ENCODE assay signal across 2 cellular contexts in genomic region chr22:37165066-37165465, GRCh38.
A peak's percentile ranks its signal among the peaks of the same experiment; 100 is the strongest.
TF ChIP-seq lines count a peak whose summit lies in the region.

No MANE protein-coding gene starts in this region.

TF ChIP-seq in HEK293, 187 proteins besides CTCF, POLR2A, EP300 and RAD21:
- TF ChIP-seq ZBTB6 (tag by site-specific recombination; IDR thresholded peaks at IDR 0.05) (no peak), ZNF335 (tag by site-specific recombination; conservative IDR thresholded peaks at IDR 0.05) (peak; percentile 47)
TF ChIP-seq in HEK293: peak in this region for 1.

TF ChIP-seq in GM12878, 131 proteins besides CTCF, POLR2A, EP300 and RAD21:
- no peak for TF ChIP-seq USF2 (IDR thresholded peaks at IDR 0.05; ENCODE audit: borderline replicate concordance, low read depth, low read length)
- no peak for TF ChIP-seq BHLHE40 (IDR thresholded peaks at IDR 0.05; ENCODE audit: borderline replicate concordance in 1 of 2, low read depth in 2 of 2, low read length in 1 of 2)
- no peak for TF ChIP-seq PAX8 (IDR thresholded peaks at IDR 0.05)
- TF ChIP-seq ZNF24 (IDR thresholded peaks at IDR 0.05), result no peak
- TF ChIP-seq RFX5 (IDR thresholded peaks at IDR 0.05; ENCODE audit: low read depth, low read length), result no peak
- TF ChIP-seq BCLAF1 (IDR thresholded peaks at IDR 0.05), result no peak
- no peak for TF ChIP-seq TAF1 (IDR thresholded peaks at IDR 0.05; ENCODE audit: borderline replicate concordance, low read depth, low read length)
- TF ChIP-seq NRF1 (conservative IDR thresholded peaks at IDR 0.05; ENCODE audit: low read depth, low read length), result no peak
- TF ChIP-seq BACH1 (IDR thresholded peaks at IDR 0.05; ENCODE audit: borderline replicate concordance), result no peak
- TF ChIP-seq TCF3 (IDR thresholded peaks at IDR 0.05; ENCODE audit: borderline replicate concordance, insufficient read depth, low read depth, low read length), result no peak
- TF ChIP-seq CEBPZ (IDR thresholded peaks at IDR 0.05; ENCODE audit: low read depth, low read length), result no peak
- TF ChIP-seq USF1 (IDR thresholded peaks at IDR 0.05; ENCODE audit: borderline replicate concordance, extremely low read length, insufficient read depth, low read depth, low read length), result no peak
- TF ChIP-seq CREM (IDR thresholded peaks at IDR 0.05; ENCODE audit: low read depth), result no peak
- TF ChIP-seq ZNF207 (IDR thresholded peaks at IDR 0.05; ENCODE audit: borderline replicate concordance), result no peak
- TF ChIP-seq BMI1 (IDR thresholded peaks at IDR 0.05; ENCODE audit: borderline replicate concordance), result no peak
